ENCODE assay signal across 22 cellular contexts in the genomic region with DNA sequence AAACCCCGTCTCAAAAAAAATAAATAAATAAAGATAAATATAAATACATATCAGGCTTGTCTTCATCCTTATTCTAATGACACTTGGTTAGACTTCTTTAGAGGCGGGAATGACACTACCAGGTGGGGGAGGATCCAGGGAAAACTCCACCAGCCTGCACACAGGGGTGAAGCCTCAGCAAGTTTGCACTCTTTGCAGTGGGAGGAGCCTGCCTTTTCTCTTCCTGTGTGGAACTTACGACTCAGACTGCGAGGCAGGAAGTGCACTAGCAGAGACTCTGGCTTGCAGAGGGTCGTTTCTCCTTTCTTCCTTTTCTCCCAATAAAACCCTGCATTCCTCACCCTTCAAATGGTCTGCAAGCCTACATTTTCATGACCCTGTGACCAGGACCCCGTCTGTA.
DNase-seq lines count a peak whose midpoint lies in the region; ATAC-seq, FAIRE-seq and TF ChIP-seq lines count a peak whose summit lies in the region.
"Had no signal": no experiment of that assay in that cellular context is flagged by ENCODE, and none has a peak within 500 bp of the region (broad histone marks: within the 10 kb centered on the region; RNA-seq: fewer than 3 reads in every experiment).

No MANE protein-coding gene starts in this region.

- no peaks in the 10 kb centered on the region for H3F3A ChIP-seq in PC-9 (ENCODE audit: insufficient read depth, low read depth)

- no peak overlapping the region for H4K91ac ChIP-seq in H9 (ENCODE audit: insufficient read length, low read depth, low read length)
- no peak overlapping the region for H4K91ac ChIP-seq in H1 (replicated peaks; ENCODE audit: insufficient read length, low read length)

- H2AFZ ChIP-seq in H9 (ENCODE audit: low read length) (peak overlapping the region; percentile 74), PC-9 (0 out of 2 replicates have a peak overlapping the region, but pooled peaks have one; percentile 48), H1 (ENCODE audit: low read length) (peak overlapping the region; percentile 55)

- H3K4ac ChIP-seq in H9 (ENCODE audit: low read depth, low read length): no peak overlapping the region
- no peak overlapping the region for H3K4ac ChIP-seq in H1 (replicated peaks; ENCODE audit: insufficient read length, low read depth, low read length)

- ATAC-seq in activated CD4-positive, alpha-beta T cell treated with anti-CD3 and anti-CD28 coated beads for 36 hours: no peak
- ATAC-seq: A549; CD8-positive, alpha-beta T cell had no signal

- H3T11ph ChIP-seq in H9 (ENCODE audit: low read length): no peak overlapping the region

- H3K4me1 ChIP-seq in H9 (ENCODE audit: insufficient read depth, low read length) (no peaks in the 10 kb centered on the region; the same call in 1 of the 2 replicates), PC-9 (replicated peaks; ENCODE audit: insufficient read depth) (peaks cover 6% of the 10 kb centered on the region; the same call in 1 of the 2 replicates), H1 (replicated peaks in 1 of 4; ENCODE audit: control insufficient read depth in 3 of 4, insufficient read depth in 4 of 4, low read length in 3 of 4) (peaks cover 0 to 2% (median under 1%) of the 10 kb centered on the region in 4 experiments; a peak in 5 of 7 replicates)
- H3K4me1 ChIP-seq: A549 had no signal

- no peak for TF ChIP-seq CTCF in H9 (conservative IDR thresholded peaks at IDR 0.05)
- no peak for TF ChIP-seq CTCF in PC-9 (conservative IDR thresholded peaks at IDR 0.05)
- TF ChIP-seq CTCF in H1 (IDR thresholded peaks at IDR 0.05; ENCODE audit: control extremely low read depth in 1 of 3, insufficient read depth in 1 of 3, low read depth in 1 of 3, low read length in 3 of 3): no peak

- H3K14ac ChIP-seq in H9 (ENCODE audit: insufficient read depth, low read length) (no peak overlapping the region), H1 (ENCODE audit: insufficient read length) (no peak overlapping the region)

- H4K20me1 ChIP-seq in H9 (ENCODE audit: control insufficient read depth, insufficient read depth, insufficient read length) (no peaks in the 10 kb centered on the region), PC-9 (ENCODE audit: insufficient read depth) (no peaks in the 10 kb centered on the region), H1 (replicated peaks in 1 of 2; ENCODE audit: control insufficient read depth in 1 of 2, insufficient read depth in 2 of 2, low read length in 2 of 2) (no peaks in the 10 kb centered on the region)
- H4K20me1 ChIP-seq: BLaER1 treated with 17β-estradiol and CSF1 and Interleukin-3, amounts not matched to agents 10 nM and 100 nM had no signal

- no peak overlapping the region for H3K27ac ChIP-seq in H9 (ENCODE audit: insufficient read length, low read depth, low read length)
- no peak overlapping the region for H3K27ac ChIP-seq in PC-9
- no peak overlapping the region for H3K27ac ChIP-seq in H1 (ENCODE audit: low read depth, low read length)
- H3K27ac ChIP-seq: A549 had no signal

- intact Hi-C loops in PC-9 (cut with micrococcal nuclease; ENCODE audit: unreplicated experiment): no loop called here
- intact Hi-C loops in activated CD4-positive, alpha-beta T cell treated with anti-CD3 and anti-CD28 coated beads for 36 hours (cut with DNase I, micrococcal nuclease): no loop called here

- H3K27me3 Mint-ChIP-seq in H9 (ENCODE audit: low read depth): no peaks in the 10 kb centered on the region
- H3K27me3 Mint-ChIP-seq in activated CD4-positive, alpha-beta T cell treated with anti-CD3 and anti-CD28 coated beads for 36 hours: no peaks in the 10 kb centered on the region

- no TSS peak for BruUV-seq in PC-9 (replicated peaks; lab: Mats Ljungman, UMichigan)

- H3K4me1 Mint-ChIP-seq in H9: peaks cover 5 to 6% of the 10 kb centered on the region in 2 experiments
- no peaks in the 10 kb centered on the region for H3K4me1 Mint-ChIP-seq in activated CD4-positive, alpha-beta T cell treated with anti-CD3 and anti-CD28 coated beads for 36 hours

- H2BK12ac ChIP-seq in H9 (ENCODE audit: insufficient read length, low read depth, low read length) (no peak overlapping the region), H1 (ENCODE audit: low read depth, low read length) (no peak overlapping the region)

- H3K9me3 Mint-ChIP-seq in H9: no peaks in the 10 kb centered on the region; a peak in 1 of 5 replicates
- no peaks in the 10 kb centered on the region for H3K9me3 Mint-ChIP-seq in activated CD4-positive, alpha-beta T cell treated with anti-CD3 and anti-CD28 coated beads for 36 hours (ENCODE audit: low read depth)

- H4K5ac ChIP-seq in H9 (ENCODE audit: insufficient read length, low read depth, low read length): no peak overlapping the region
- no peak overlapping the region for H4K5ac ChIP-seq in H1 (ENCODE audit: insufficient read length, low read depth, low read length)

- H2BK20ac ChIP-seq in H9 (ENCODE audit: low read depth, low read length, poor library complexity, severe bottlenecking) (no peak overlapping the region), H1 (ENCODE audit: low read length) (no peak overlapping the region)

- H3K23me2 ChIP-seq in H9 (ENCODE audit: insufficient read length, low read depth, low read length, poor library complexity, severe bottlenecking) (no peaks in the 10 kb centered on the region), H1 (ENCODE audit: low read depth, low read length) (no peaks in the 10 kb centered on the region)

- no peaks in the 10 kb centered on the region for H3K9me3 ChIP-seq in H9 (ENCODE audit: control insufficient read depth, low read depth, low read length)
- no peaks in the 10 kb centered on the region for H3K9me3 ChIP-seq in PC-9 (ENCODE audit: insufficient read depth, low read depth)
- H3K9me3 ChIP-seq in H1 (ENCODE audit: insufficient read depth in 2 of 2, low read depth in 1 of 2, low read length in 1 of 2): no peaks in the 10 kb centered on the region
- H3K9me3 ChIP-seq: A549 had no signal

- POLR2A ChIA-PET in PC-9 (lab: Charles Lee; ENCODE audit: unreplicated experiment): no interaction called here
- POLR2A ChIA-PET in H1 (lab: Charles Lee; ENCODE audit: partially characterized antibody): interaction anchor here (1.4 kb wide), 1 partner anchor 13 kb away, joined by 3 read pairs; no protein-coding TSS in a partner anchor
- POLR2A ChIA-PET in activated CD4-positive, alpha-beta T cell treated with anti-CD3 and anti-CD28 coated beads for 36 hours (lab: Charles Lee): no interaction called here

- H2BK5ac ChIP-seq in H9 (ENCODE audit: insufficient read length, low read length) (no peak overlapping the region), H1 (ENCODE audit: low read depth, low read length) (no peak overlapping the region)

- H3K27ac Mint-ChIP-seq in H9: peak overlapping the region in 1 of 3 experiments; percentile 77; a peak in 1 of 7 replicates
- H3K27ac Mint-ChIP-seq in activated CD4-positive, alpha-beta T cell treated with anti-CD3 and anti-CD28 coated beads for 36 hours: no peak overlapping the region
- H3K27ac Mint-ChIP-seq: CD8-positive, alpha-beta T cell; HFFc6 had no signal

- H3K36me3 ChIP-seq in PC-9 (ENCODE audit: low read depth) (no peaks in the 10 kb centered on the region), H1 (ENCODE audit: control insufficient read depth in 2 of 4, insufficient read depth in 4 of 4, low read length in 3 of 4) (no peaks in the 10 kb centered on the region)
- H3K36me3 ChIP-seq: BLaER1 treated with 17β-estradiol and CSF1 and Interleukin-3, amounts not matched to agents 10 nM and 100 nM had no signal

- H4K8ac ChIP-seq in H9 (replicated peaks; ENCODE audit: insufficient read length, low read depth, low read length): no peak overlapping the region
- no peak overlapping the region for H4K8ac ChIP-seq in H1 (ENCODE audit: extremely low read depth, insufficient read depth, low read length)

- H3K4me3 ChIP-seq in PC-9 (no peak overlapping the region), H1 (ENCODE audit: extremely low read depth in 1 of 4, insufficient read depth in 2 of 4, low read depth in 3 of 4, low read length in 4 of 4) (no peak overlapping the region)
- H3K4me3 ChIP-seq: A549; BLaER1 treated with 17β-estradiol and CSF1 and Interleukin-3, amounts not matched to agents 10 nM and 100 nM had no signal

- no peak overlapping the region for H3K23ac ChIP-seq in H9 (ENCODE audit: insufficient read length, low read depth, low read length)
- H3K23ac ChIP-seq in H1 (ENCODE audit: insufficient read length): no peak overlapping the region

- H3K79me1 ChIP-seq in H9 (ENCODE audit: insufficient read depth, low read depth, low read length, poor library complexity, severe bottlenecking) (no peaks in the 10 kb centered on the region), H1 (ENCODE audit: low read depth, low read length) (no peaks in the 10 kb centered on the region)

- no peak overlapping the region for H3K9ac ChIP-seq in H9 (ENCODE audit: extremely low read depth, insufficient read length, low read length)
- no peak overlapping the region for H3K9ac ChIP-seq in H1 (replicated peaks in 1 of 4; ENCODE audit: extremely low read depth in 1 of 4, low read depth in 3 of 4, low read length in 3 of 4)
- H3K9ac ChIP-seq: BLaER1 treated with 17β-estradiol and CSF1 and Interleukin-3, amounts not matched to agents 10 nM and 100 nM had no signal

- H2BK15ac ChIP-seq in H9 (ENCODE audit: low read depth, low read length) (no peak overlapping the region), H1 (ENCODE audit: low read length) (no peak overlapping the region)

- H3K4me3 Mint-ChIP-seq in H9: no peak overlapping the region
- H3K4me3 Mint-ChIP-seq in activated CD4-positive, alpha-beta T cell treated with anti-CD3 and anti-CD28 coated beads for 36 hours: no peak overlapping the region
- H3K4me3 Mint-ChIP-seq: CD8-positive, alpha-beta T cell; HFFc6 had no signal

- peak in 1 of 2 experiments; percentile 52; a peak in 1 of 3 replicates for TF ChIP-seq POLR2A in H1 (IDR thresholded peaks at IDR 0.05; ENCODE audit: control extremely low read depth in 1 of 2, low read depth in 2 of 2, low read length in 2 of 2)

- no peak overlapping the region for H2AK5ac ChIP-seq in H9 (ENCODE audit: insufficient read length, low read length)
- no peak overlapping the region for H2AK5ac ChIP-seq in H1 (ENCODE audit: low read depth, low read length)

- DNase-seq in A172 (ENCODE audit: low spot score): peak; percentile 4
- no peak for DNase-seq in H9
- no peak for DNase-seq in PC-9
- no peak for DNase-seq in H1 (ENCODE audit: low read depth in 1 of 2, low spot score in 2 of 2)
- DNase-seq in kidney glomerular epithelial cell (lab: John Stamatoyannopoulos, UW): no peak
- DNase-seq in activated CD4-positive, alpha-beta T cell treated with anti-CD3 and anti-CD28 coated beads for 36 hours: no peak
- no peak for DNase-seq in cerebellar cortex (ENCODE audit: low spot score)
- DNase-seq in NCI-H128 (lab: John Stamatoyannopoulos, UW; ENCODE audit: unreplicated experiment): no peak
- DNase-seq: Calu3; CD8-positive, alpha-beta T cell; DMS79; HFFc6; KBM-7; NCI-H1436; NCI-H1930; NCI-H69; NK-92 treated with Interleukin-12 subunit alpha and Interleukin-12 subunit beta, amount 100 ng/mL, for 24 hours; RPMI8226; SHP77 treated with DMSO at 0.1 percent for 48 hours had no signal

- H3K27me3 ChIP-seq in H9 (ENCODE audit: insufficient read depth, low read length): no peaks in the 10 kb centered on the region
- H3K27me3 ChIP-seq in PC-9 (ENCODE audit: insufficient read depth, low read depth): no peaks in the 10 kb centered on the region
- H3K27me3 ChIP-seq in H1 (replicated peaks in 1 of 4; ENCODE audit: control insufficient read depth in 3 of 4, extremely low read depth in 1 of 4, insufficient read depth in 3 of 4, low read length in 3 of 4): no peaks in the 10 kb centered on the region
- H3K27me3 ChIP-seq: BLaER1 treated with 17β-estradiol and CSF1 and Interleukin-3, amounts not matched to agents 10 nM and 100 nM had no signal

- H2BK120ac ChIP-seq in H9 (ENCODE audit: low read depth, low read length, poor library complexity, severe bottlenecking) (no peak overlapping the region), H1 (replicated peaks; ENCODE audit: low read depth, low read length) (no peak overlapping the region)

- TF ChIP-seq RAD21 in H1 (IDR thresholded peaks at IDR 0.05 in 1 of 2, conservative IDR thresholded peaks at IDR 0.05 in 1 of 2; ENCODE audit: low read depth in 2 of 2, low read length in 2 of 2): no peak

- no peak overlapping the region for H3K4me2 ChIP-seq in H9 (ENCODE audit: insufficient read depth, insufficient read length, low read length)
- H3K4me2 ChIP-seq in PC-9: no peak overlapping the region
- no peak overlapping the region for H3K4me2 ChIP-seq in H1 (ENCODE audit: insufficient read depth in 1 of 2, low read depth in 2 of 2, low read length in 2 of 2)
- H3K4me2 ChIP-seq: A549; BLaER1 treated with 17β-estradiol and CSF1 and Interleukin-3, amounts not matched to agents 10 nM and 100 nM had no signal

- TF ChIP-seq EP300 in H1 (IDR thresholded peaks at IDR 0.05; ENCODE audit: borderline replicate concordance in 1 of 2, low read depth in 2 of 2, low read length in 2 of 2): no peak

- FAIRE-seq in H1 (lab: Jason Lieb, UNC): no peak
- FAIRE-seq: A549, H54 had no signal

- no CpG with 5 or more reads among the region's 6 CpGs for WGBS in H9 (ENCODE audit: extremely low coverage, insufficient read length, low lambda C conversion rate)
- WGBS in H1 (ENCODE audit: extremely low coverage in 1 of 2, insufficient coverage in 1 of 2, insufficient read length in 1 of 2, insufficient replicate concordance in 2 of 2, low coverage in 1 of 2, low lambda C conversion rate in 2 of 2, missing lambda C conversion rate in 1 of 2), 2 experiments: 86% methylated on average over 6 of the region's 6 CpGs; no CpG with 5 or more reads in 1 of the 2 experiments

- CTCF ChIA-PET in PC-9 (lab: Charles Lee) (no interaction called here), H1 (lab: Charles Lee; ENCODE audit: partially characterized antibody) (interaction anchor here (1.1 kb wide), 1 partner anchor 453 kb away, joined by 4 read pairs; no protein-coding TSS in a partner anchor)
- CTCF ChIA-PET in activated CD4-positive, alpha-beta T cell treated with anti-CD3 and anti-CD28 coated beads for 36 hours (lab: Charles Lee): no interaction called here

- H3K56ac ChIP-seq in H9 (ENCODE audit: insufficient read length, low read depth, low read length) (no peak overlapping the region), H1 (replicated peaks; ENCODE audit: insufficient read length, low read depth, low read length) (no peak overlapping the region)

- H3K36me3 Mint-ChIP-seq in H9 (ENCODE audit: insufficient read depth in 1 of 3, low read depth in 3 of 3): no peaks in the 10 kb centered on the region
- no peaks in the 10 kb centered on the region for H3K36me3 Mint-ChIP-seq in activated CD4-positive, alpha-beta T cell treated with anti-CD3 and anti-CD28 coated beads for 36 hours (ENCODE audit: low read depth)
- H3K36me3 Mint-ChIP-seq: CD8-positive, alpha-beta T cell had no signal

- no peaks in the 10 kb centered on the region for H3K9me2 ChIP-seq in PC-9 (ENCODE audit: insufficient read depth)

- H3K18ac ChIP-seq in H9 (ENCODE audit: insufficient read length, low read depth, low read length): no peak overlapping the region
- H3K18ac ChIP-seq in H1 (ENCODE audit: extremely low read depth, low read length): no peak overlapping the region

- H3K79me2 ChIP-seq in H9 (ENCODE audit: insufficient read depth, low read length) (no peaks in the 10 kb centered on the region), PC-9 (ENCODE audit: low read depth) (no peaks in the 10 kb centered on the region), H1 (ENCODE audit: control insufficient read depth in 1 of 2, insufficient read depth in 2 of 2, low read length in 2 of 2) (no peaks in the 10 kb centered on the region)
